Comparison of ENCODE assay signal across 1 cellular context in genomic region chr7:158591944-158592343, GRCh38.
TF ChIP-seq lines count a peak whose summit lies in the region.

No MANE protein-coding gene starts in this region.

TF ChIP-seq in HepG2, 621 proteins besides CTCF, POLR2A, EP300 and RAD21 (continued from another document and continues in another):
- TF ChIP-seq, protein P1, sequence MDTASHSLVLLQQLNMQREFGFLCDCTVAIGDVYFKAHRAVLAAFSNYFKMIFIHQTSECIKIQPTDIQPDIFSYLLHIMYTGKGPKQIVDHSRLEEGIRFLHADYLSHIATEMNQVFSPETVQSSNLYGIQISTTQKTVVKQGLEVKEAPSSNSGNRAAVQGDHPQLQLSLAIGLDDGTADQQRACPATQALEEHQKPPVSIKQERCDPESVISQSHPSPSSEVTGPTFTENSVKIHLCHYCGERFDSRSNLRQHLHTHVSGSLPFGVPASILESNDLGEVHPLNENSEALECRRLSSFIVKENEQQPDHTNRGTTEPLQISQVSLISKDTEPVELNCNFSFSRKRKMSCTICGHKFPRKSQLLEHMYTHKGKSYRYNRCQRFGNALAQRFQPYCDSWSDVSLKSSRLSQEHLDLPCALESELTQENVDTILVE (CRISPR knock-in tag; IDR thresholded peaks at IDR 0.05): 0 out of 2 replicates have a peak, but pooled peaks have one; percentile 18
- TF ChIP-seq ZNF841 (CRISPR knock-in tag; IDR thresholded peaks at IDR 0.05; ENCODE audit: borderline replicate concordance) (no peak), ZNF432 (CRISPR knock-in tag; IDR thresholded peaks at IDR 0.05; ENCODE audit: borderline replicate concordance) (no peak), ZNF891 (CRISPR knock-in tag; IDR thresholded peaks at IDR 0.05) (0 out of 2 replicates have a peak, but pooled peaks have one; percentile 37), ISX (CRISPR knock-in tag; conservative IDR thresholded peaks at IDR 0.05) (no peak), KDM2A (CRISPR knock-in tag; IDR thresholded peaks at IDR 0.05; ENCODE audit: borderline replicate concordance, low read depth) (peak; percentile 35; the same call in 1 of the 2 replicates), ZNF350 (CRISPR knock-in tag; IDR thresholded peaks at IDR 0.05; ENCODE audit: borderline replicate concordance, low read depth) (0 out of 2 replicates have a peak, but pooled peaks have one; percentile 18), GATAD1 (CRISPR knock-in tag; IDR thresholded peaks at IDR 0.05) (no peak), SPEN (CRISPR knock-in tag; IDR thresholded peaks at IDR 0.05; ENCODE audit: low read depth) (peak; percentile 33; the same call in 1 of the 2 replicates), ZNF329 (CRISPR knock-in tag; IDR thresholded peaks at IDR 0.05; ENCODE audit: low read depth) (no peak), NFYC (CRISPR knock-in tag; IDR thresholded peaks at IDR 0.05) (no peak), LCORL (IDR thresholded peaks at IDR 0.05) (no peak), LCORL (CRISPR knock-in tag; IDR thresholded peaks at IDR 0.05) (no peak), ZNF468 (CRISPR knock-in tag; IDR thresholded peaks at IDR 0.05) (no peak), CREM (IDR thresholded peaks at IDR 0.05) (0 out of 2 replicates have a peak, but pooled peaks have one; percentile 36), CREM (CRISPR knock-in tag; IDR thresholded peaks at IDR 0.05) (no peak), HHEX (CRISPR knock-in tag; IDR thresholded peaks at IDR 0.05) (0 out of 2 replicates have a peak, but pooled peaks have one; percentile 25), ELF3 (CRISPR knock-in tag; IDR thresholded peaks at IDR 0.05) (0 out of 2 replicates have a peak, but pooled peaks have one; percentile 11), ZBTB26 (CRISPR knock-in tag; IDR thresholded peaks at IDR 0.05; ENCODE audit: borderline replicate concordance) (peak; percentile 66; the same call in 1 of the 2 replicates), SIX4 (CRISPR knock-in tag; IDR thresholded peaks at IDR 0.05) (no peak), SKIL (CRISPR knock-in tag; IDR thresholded peaks at IDR 0.05; ENCODE audit: borderline replicate concordance) (peak; percentile 77), ELF1 (CRISPR knock-in tag; IDR thresholded peaks at IDR 0.05) (0 out of 2 replicates have a peak, but pooled peaks have one; percentile 28), ASH2L (IDR thresholded peaks at IDR 0.05; ENCODE audit: insufficient read length, low read depth, low read length) (no peak), HNF4G (IDR thresholded peaks at IDR 0.05; ENCODE audit: borderline replicate concordance, low read depth, low read length) (peak; percentile 62), HNF4G (CRISPR knock-in tag; IDR thresholded peaks at IDR 0.05; ENCODE audit: borderline replicate concordance, low read depth) (peak; percentile 24; the same call in 1 of the 2 replicates), KLF9 (CRISPR knock-in tag; IDR thresholded peaks at IDR 0.05; ENCODE audit: low read depth) (no peak), PAWR (CRISPR knock-in tag; IDR thresholded peaks at IDR 0.05; ENCODE audit: borderline replicate concordance) (no peak), SMC3 (IDR thresholded peaks at IDR 0.05; ENCODE audit: low read length) (no peak), ZNF256 (CRISPR knock-in tag; conservative IDR thresholded peaks at IDR 0.05) (no peak), KMT2B (CRISPR knock-in tag; IDR thresholded peaks at IDR 0.05) (no peak), CENPT (CRISPR knock-in tag; IDR thresholded peaks at IDR 0.05; ENCODE audit: low read depth) (no peak), REPIN1 (CRISPR knock-in tag; IDR thresholded peaks at IDR 0.05; ENCODE audit: borderline replicate concordance, low read depth) (0 out of 2 replicates have a peak, but pooled peaks have one; percentile 18), TSC22D2 (CRISPR knock-in tag; IDR thresholded peaks at IDR 0.05; ENCODE audit: borderline replicate concordance) (no peak), YY1 (IDR thresholded peaks at IDR 0.05; ENCODE audit: insufficient read depth, insufficient replicate concordance, low read depth, low read length) (no peak), NAIF1 (CRISPR knock-in tag; IDR thresholded peaks at IDR 0.05; ENCODE audit: borderline replicate concordance) (no peak), KLF13 (CRISPR knock-in tag; IDR thresholded peaks at IDR 0.05) (no peak), HMG20A (CRISPR knock-in tag; IDR thresholded peaks at IDR 0.05; ENCODE audit: borderline replicate concordance) (0 out of 2 replicates have a peak, but pooled peaks have one; percentile 38), ZSCAN22 (CRISPR knock-in tag; IDR thresholded peaks at IDR 0.05) (no peak), RARA (CRISPR knock-in tag; IDR thresholded peaks at IDR 0.05) (peak; percentile 91), TRIM24 (CRISPR knock-in tag; IDR thresholded peaks at IDR 0.05) (peak; percentile 63; the same call in 1 of the 2 replicates), GMEB2 (CRISPR knock-in tag; IDR thresholded peaks at IDR 0.05; ENCODE audit: low read depth) (no peak), ZNF629 (CRISPR knock-in tag; conservative IDR thresholded peaks at IDR 0.05) (peak; percentile 42; the same call in 1 of the 2 replicates), ZNF260 (CRISPR knock-in tag; IDR thresholded peaks at IDR 0.05; ENCODE audit: borderline replicate concordance, low read depth) (no peak), SOX6 (IDR thresholded peaks at IDR 0.05) (no peak), SOX6 (CRISPR knock-in tag; IDR thresholded peaks at IDR 0.05) (peak; percentile 21; the same call in 1 of the 2 replicates), GLMP (CRISPR knock-in tag; IDR thresholded peaks at IDR 0.05; ENCODE audit: borderline replicate concordance) (no peak), ZNF776 (CRISPR knock-in tag; IDR thresholded peaks at IDR 0.05) (no peak), ZFP62 (CRISPR knock-in tag; IDR thresholded peaks at IDR 0.05) (no peak), CREB1 (IDR thresholded peaks at IDR 0.05) (no peak), CREB1 (CRISPR knock-in tag; IDR thresholded peaks at IDR 0.05) (0 out of 2 replicates have a peak, but pooled peaks have one; percentile 41), MED1 (CRISPR knock-in tag; IDR thresholded peaks at IDR 0.05) (peak; percentile 84), RBAK (CRISPR knock-in tag; IDR thresholded peaks at IDR 0.05) (0 out of 2 replicates have a peak, but pooled peaks have one; percentile 48)
- TF ChIP-seq, protein P2, sequence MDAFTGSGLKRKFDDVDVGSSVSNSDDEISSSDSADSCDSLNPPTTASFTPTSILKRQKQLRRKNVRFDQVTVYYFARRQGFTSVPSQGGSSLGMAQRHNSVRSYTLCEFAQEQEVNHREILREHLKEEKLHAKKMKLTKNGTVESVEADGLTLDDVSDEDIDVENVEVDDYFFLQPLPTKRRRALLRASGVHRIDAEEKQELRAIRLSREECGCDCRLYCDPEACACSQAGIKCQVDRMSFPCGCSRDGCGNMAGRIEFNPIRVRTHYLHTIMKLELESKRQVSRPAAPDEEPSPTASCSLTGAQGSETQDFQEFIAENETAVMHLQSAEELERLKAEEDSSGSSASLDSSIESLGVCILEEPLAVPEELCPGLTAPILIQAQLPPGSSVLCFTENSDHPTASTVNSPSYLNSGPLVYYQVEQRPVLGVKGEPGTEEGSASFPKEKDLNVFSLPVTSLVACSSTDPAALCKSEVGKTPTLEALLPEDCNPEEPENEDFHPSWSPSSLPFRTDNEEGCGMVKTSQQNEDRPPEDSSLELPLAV (CRISPR knock-in tag; conservative IDR thresholded peaks at IDR 0.05; ENCODE audit: low read depth): no peak
- TF ChIP-seq, protein P3, sequence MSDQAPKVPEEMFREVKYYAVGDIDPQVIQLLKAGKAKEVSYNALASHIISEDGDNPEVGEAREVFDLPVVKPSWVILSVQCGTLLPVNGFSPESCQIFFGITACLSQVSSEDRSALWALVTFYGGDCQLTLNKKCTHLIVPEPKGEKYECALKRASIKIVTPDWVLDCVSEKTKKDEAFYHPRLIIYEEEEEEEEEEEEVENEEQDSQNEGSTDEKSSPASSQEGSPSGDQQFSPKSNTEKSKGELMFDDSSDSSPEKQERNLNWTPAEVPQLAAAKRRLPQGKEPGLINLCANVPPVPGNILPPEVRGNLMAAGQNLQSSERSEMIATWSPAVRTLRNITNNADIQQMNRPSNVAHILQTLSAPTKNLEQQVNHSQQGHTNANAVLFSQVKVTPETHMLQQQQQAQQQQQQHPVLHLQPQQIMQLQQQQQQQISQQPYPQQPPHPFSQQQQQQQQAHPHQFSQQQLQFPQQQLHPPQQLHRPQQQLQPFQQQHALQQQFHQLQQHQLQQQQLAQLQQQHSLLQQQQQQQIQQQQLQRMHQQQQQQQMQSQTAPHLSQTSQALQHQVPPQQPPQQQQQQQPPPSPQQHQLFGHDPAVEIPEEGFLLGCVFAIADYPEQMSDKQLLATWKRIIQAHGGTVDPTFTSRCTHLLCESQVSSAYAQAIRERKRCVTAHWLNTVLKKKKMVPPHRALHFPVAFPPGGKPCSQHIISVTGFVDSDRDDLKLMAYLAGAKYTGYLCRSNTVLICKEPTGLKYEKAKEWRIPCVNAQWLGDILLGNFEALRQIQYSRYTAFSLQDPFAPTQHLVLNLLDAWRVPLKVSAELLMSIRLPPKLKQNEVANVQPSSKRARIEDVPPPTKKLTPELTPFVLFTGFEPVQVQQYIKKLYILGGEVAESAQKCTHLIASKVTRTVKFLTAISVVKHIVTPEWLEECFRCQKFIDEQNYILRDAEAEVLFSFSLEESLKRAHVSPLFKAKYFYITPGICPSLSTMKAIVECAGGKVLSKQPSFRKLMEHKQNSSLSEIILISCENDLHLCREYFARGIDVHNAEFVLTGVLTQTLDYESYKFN (CRISPR knock-in tag; conservative IDR thresholded peaks at IDR 0.05): 0 out of 2 replicates have a peak, but pooled peaks have one; percentile 19
- TF ChIP-seq, protein P4, sequence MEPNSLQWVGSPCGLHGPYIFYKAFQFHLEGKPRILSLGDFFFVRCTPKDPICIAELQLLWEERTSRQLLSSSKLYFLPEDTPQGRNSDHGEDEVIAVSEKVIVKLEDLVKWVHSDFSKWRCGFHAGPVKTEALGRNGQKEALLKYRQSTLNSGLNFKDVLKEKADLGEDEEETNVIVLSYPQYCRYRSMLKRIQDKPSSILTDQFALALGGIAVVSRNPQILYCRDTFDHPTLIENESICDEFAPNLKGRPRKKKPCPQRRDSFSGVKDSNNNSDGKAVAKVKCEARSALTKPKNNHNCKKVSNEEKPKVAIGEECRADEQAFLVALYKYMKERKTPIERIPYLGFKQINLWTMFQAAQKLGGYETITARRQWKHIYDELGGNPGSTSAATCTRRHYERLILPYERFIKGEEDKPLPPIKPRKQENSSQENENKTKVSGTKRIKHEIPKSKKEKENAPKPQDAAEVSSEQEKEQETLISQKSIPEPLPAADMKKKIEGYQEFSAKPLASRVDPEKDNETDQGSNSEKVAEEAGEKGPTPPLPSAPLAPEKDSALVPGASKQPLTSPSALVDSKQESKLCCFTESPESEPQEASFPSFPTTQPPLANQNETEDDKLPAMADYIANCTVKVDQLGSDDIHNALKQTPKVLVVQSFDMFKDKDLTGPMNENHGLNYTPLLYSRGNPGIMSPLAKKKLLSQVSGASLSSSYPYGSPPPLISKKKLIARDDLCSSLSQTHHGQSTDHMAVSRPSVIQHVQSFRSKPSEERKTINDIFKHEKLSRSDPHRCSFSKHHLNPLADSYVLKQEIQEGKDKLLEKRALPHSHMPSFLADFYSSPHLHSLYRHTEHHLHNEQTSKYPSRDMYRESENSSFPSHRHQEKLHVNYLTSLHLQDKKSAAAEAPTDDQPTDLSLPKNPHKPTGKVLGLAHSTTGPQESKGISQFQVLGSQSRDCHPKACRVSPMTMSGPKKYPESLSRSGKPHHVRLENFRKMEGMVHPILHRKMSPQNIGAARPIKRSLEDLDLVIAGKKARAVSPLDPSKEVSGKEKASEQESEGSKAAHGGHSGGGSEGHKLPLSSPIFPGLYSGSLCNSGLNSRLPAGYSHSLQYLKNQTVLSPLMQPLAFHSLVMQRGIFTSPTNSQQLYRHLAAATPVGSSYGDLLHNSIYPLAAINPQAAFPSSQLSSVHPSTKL (CRISPR knock-in tag; IDR thresholded peaks at IDR 0.05): peak; percentile 62
- TF ChIP-seq, protein P5, sequence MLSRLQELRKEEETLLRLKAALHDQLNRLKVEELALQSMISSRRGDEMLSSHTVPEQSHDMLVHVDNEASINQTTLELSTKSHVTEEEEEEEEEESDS (CRISPR knock-in tag; IDR thresholded peaks at IDR 0.05; ENCODE audit: borderline replicate concordance): no peak
